ENCODE assay signal across 8 cellular contexts in genomic region chr2:62309465-62310091, GRCh38.
DNase-seq lines count a peak whose midpoint lies in the region; ATAC-seq and TF ChIP-seq lines count a peak whose summit lies in the region.

No MANE protein-coding gene starts in this region.

- H3K9me3 ChIP-seq in transverse colon = no peaks in the 10 kb centered on the region
- H3K9me3 ChIP-seq in MM.1S (replicated peaks; ENCODE audit: insufficient read depth, low read length) = no peaks in the 10 kb centered on the region

- no peak overlapping the region for H3K9ac ChIP-seq in MM.1S (ENCODE audit: low read length)

- DNase-seq in activated gamma-delta T cell treated with Interleukin-2 at 50 U/mL for 16 hours (peak; percentile 23), activated gamma-delta T cell (lab: John Stamatoyannopoulos, UW) (no peak), myocyte (ENCODE audit: low read depth) (peak; percentile 37), globus pallidus (ENCODE audit: low spot score) (no peak), transverse colon (no peak), MM.1S (no peak)
- peak; percentile 77 for DNase-seq in activated CD8-positive, alpha-beta memory T cell treated with anti-CD3 and anti-CD28 coated beads for 24 hours

- no peaks in the 10 kb centered on the region for H3K79me2 ChIP-seq in MM.1S (ENCODE audit: low read length)

- H3K36me3 ChIP-seq in transverse colon (no peaks in the 10 kb centered on the region), MM.1S (replicated peaks; ENCODE audit: insufficient read depth, low read length) (no peaks in the 10 kb centered on the region)

- H3K27ac ChIP-seq in transverse colon = no peak overlapping the region
- no peak overlapping the region for H3K27ac ChIP-seq in MM.1S (ENCODE audit: low read length)

- no peak for TF ChIP-seq EP300 in transverse colon (IDR thresholded peaks at IDR 0.05; ENCODE audit: low read depth)

- TF ChIP-seq CTCF in transverse colon (IDR thresholded peaks at IDR 0.05) (no peak), MM.1S (IDR thresholded peaks at IDR 0.05; ENCODE audit: low read length) (no peak)

- no peak overlapping the region for H3K4me3 ChIP-seq in transverse colon
- no peak overlapping the region for H3K4me3 ChIP-seq in MM.1S (ENCODE audit: low read length)

- peaks cover 5 to 49% (median 35%) of the 10 kb centered on the region in 4 donors for H3K4me1 ChIP-seq in transverse colon
- H3K4me1 ChIP-seq in MM.1S (ENCODE audit: low read length) = peaks cover 47% of the 10 kb centered on the region

- no peaks in the 10 kb centered on the region for H3K9me2 ChIP-seq in MM.1S (replicated peaks; ENCODE audit: insufficient read depth, low read length)

- H3K4me2 ChIP-seq in MM.1S (ENCODE audit: low read depth, low read length) = no peak overlapping the region

- in situ Hi-C loops in transverse colon (cut with MboI; ENCODE audit: low pct_ligation_motif_present in 1 of 4, low pct_unique_long_range_greater_than_20kb in 1 of 4, low sequenced_read_pairs in 3 of 4) = no loop called here

- H2AFZ ChIP-seq in MM.1S (ENCODE audit: low read length) = no peak overlapping the region

- no peak for TF ChIP-seq POLR2A in transverse colon (IDR thresholded peaks at IDR 0.05)

- ATAC-seq in HG03039 (IDR thresholded peaks at IDR 0.05; ENCODE audit: unreplicated experiment) = peak; percentile 36

- WGBS in transverse colon (ENCODE audit: low coverage in 1 of 2), 2 donors = 59 to 82% methylated on average over 8 to 17 of the region's 17 CpGs

- H3F3A ChIP-seq in MM.1S (ENCODE audit: insufficient read depth, low read length) = peaks cover 28% of the 10 kb centered on the region

- H4K20me1 ChIP-seq in MM.1S (ENCODE audit: insufficient read depth, low read length) = no peaks in the 10 kb centered on the region

- intact Hi-C loops in transverse colon (cut with DNase I; ENCODE audit: low total_unique reads) = no loop called here

- H3K27me3 ChIP-seq in transverse colon (no peaks in the 10 kb centered on the region), MM.1S (replicated peaks; ENCODE audit: insufficient read depth, low read length) (no peaks in the 10 kb centered on the region)

Comparison
In these comparisons a context has a peak if more than half of its experiments do, and no peak if none do; other contexts are left out.
1. DNase-seq: peak in activated gamma-delta T cell treated with Interleukin-2 at 50 U/mL for 16 hours (single experiment), activated CD8-positive, alpha-beta memory T cell treated with anti-CD3 and anti-CD28 coated beads for 24 hours (single experiment) and myocyte (single experiment); none in activated gamma-delta T cell (single experiment), globus pallidus (single experiment), transverse colon (single experiment) and MM.1S (single experiment).